In the genomic region with DNA sequence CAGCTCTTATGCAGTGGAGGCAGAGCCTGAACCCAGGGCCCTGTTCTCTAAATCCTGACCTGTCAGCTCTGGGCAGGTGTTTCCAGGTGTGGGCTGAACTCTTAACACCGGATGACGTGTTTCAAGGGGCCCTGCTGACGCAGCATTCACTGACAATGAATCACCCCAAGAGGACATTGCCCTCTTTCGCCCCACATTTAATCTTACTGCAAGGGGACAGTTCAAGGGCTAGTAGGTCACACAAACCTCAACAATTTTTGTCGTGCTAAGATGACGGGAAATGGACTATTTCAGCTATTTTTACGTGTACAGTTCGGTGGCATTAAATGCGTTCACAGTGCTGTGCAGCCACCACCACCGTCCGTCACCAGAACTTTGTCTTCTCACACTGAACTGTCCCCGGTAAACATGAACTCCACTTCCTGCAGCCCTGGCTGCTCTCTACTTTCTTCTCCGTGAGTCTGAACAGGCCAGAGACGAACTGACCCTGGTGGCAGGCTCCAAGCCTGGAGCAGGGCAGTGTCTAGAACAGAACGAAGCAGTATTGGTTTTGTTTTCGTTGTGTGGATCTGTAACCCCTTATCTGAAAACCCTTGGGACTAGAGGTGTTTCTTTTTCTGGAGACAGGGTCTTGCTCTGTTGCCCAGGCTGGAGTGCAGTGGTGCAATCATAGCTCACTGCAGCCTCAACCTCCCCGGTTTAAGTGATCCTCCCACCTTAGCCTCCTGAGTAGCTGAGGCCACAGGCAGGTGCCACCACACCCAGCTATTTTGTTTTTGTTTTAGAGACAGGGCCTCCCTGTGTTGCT, we compare ENCODE assay signal across 1 cellular context.
TF ChIP-seq lines count a peak whose summit lies in the region.

No MANE protein-coding gene starts in this region.

TF ChIP-seq in K562, 482 proteins besides CTCF, POLR2A, EP300 and RAD21 (continued from another document and continues in another):
- TF ChIP-seq, protein P1, sequence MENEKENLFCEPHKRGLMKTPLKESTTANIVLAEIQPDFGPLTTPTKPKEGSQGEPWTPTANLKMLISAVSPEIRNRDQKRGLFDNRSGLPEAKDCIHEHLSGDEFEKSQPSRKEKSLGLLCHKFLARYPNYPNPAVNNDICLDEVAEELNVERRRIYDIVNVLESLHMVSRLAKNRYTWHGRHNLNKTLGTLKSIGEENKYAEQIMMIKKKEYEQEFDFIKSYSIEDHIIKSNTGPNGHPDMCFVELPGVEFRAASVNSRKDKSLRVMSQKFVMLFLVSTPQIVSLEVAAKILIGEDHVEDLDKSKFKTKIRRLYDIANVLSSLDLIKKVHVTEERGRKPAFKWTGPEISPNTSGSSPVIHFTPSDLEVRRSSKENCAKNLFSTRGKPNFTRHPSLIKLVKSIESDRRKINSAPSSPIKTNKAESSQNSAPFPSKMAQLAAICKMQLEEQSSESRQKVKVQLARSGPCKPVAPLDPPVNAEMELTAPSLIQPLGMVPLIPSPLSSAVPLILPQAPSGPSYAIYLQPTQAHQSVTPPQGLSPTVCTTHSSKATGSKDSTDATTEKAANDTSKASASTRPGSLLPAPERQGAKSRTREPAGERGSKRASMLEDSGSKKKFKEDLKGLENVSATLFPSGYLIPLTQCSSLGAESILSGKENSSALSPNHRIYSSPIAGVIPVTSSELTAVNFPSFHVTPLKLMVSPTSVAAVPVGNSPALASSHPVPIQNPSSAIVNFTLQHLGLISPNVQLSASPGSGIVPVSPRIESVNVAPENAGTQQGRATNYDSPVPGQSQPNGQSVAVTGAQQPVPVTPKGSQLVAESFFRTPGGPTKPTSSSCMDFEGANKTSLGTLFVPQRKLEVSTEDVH (IDR thresholded peaks at IDR 0.05; ENCODE audit: low read depth, partially characterized antibody) = no peak
- TF ChIP-seq ZNF830 (CRISPR knock-in tag; IDR thresholded peaks at IDR 0.05) = no peak
- peak; percentile 21 for TF ChIP-seq CREB1 (IDR thresholded peaks at IDR 0.05)
- TF ChIP-seq CREB1 (CRISPR knock-in tag; IDR thresholded peaks at IDR 0.05) = peak; percentile 15; the same call in 1 of the 2 replicates
- TF ChIP-seq BRD4 (IDR thresholded peaks at IDR 0.05) = no peak
- no peak for TF ChIP-seq ZNF695 (CRISPR knock-in tag; IDR thresholded peaks at IDR 0.05)
- no peak for TF ChIP-seq GABPA (tag; conservative IDR thresholded peaks at IDR 0.05; ENCODE audit: low read depth)
- peak; percentile 50 for TF ChIP-seq MAFK (IDR thresholded peaks at IDR 0.05; ENCODE audit: low read length)
- TF ChIP-seq ZNF57 (CRISPR knock-in tag; IDR thresholded peaks at IDR 0.05) = no peak
- TF ChIP-seq NR4A1 (CRISPR knock-in tag; IDR thresholded peaks at IDR 0.05) = no peak
- no peak for TF ChIP-seq NR4A1 (tag; IDR thresholded peaks at IDR 0.05)
- TF ChIP-seq KDM4B (IDR thresholded peaks at IDR 0.05; ENCODE audit: borderline replicate concordance in 2 of 2, low read depth in 1 of 2) = no peak
- TF ChIP-seq, protein P2, sequence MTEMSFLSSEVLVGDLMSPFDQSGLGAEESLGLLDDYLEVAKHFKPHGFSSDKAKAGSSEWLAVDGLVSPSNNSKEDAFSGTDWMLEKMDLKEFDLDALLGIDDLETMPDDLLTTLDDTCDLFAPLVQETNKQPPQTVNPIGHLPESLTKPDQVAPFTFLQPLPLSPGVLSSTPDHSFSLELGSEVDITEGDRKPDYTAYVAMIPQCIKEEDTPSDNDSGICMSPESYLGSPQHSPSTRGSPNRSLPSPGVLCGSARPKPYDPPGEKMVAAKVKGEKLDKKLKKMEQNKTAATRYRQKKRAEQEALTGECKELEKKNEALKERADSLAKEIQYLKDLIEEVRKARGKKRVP (CRISPR knock-in tag; IDR thresholded peaks at IDR 0.05) = no peak
- TF ChIP-seq, protein P3, sequence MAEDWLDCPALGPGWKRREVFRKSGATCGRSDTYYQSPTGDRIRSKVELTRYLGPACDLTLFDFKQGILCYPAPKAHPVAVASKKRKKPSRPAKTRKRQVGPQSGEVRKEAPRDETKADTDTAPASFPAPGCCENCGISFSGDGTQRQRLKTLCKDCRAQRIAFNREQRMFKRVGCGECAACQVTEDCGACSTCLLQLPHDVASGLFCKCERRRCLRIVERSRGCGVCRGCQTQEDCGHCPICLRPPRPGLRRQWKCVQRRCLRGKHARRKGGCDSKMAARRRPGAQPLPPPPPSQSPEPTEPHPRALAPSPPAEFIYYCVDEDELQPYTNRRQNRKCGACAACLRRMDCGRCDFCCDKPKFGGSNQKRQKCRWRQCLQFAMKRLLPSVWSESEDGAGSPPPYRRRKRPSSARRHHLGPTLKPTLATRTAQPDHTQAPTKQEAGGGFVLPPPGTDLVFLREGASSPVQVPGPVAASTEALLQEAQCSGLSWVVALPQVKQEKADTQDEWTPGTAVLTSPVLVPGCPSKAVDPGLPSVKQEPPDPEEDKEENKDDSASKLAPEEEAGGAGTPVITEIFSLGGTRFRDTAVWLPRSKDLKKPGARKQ (CRISPR knock-in tag; IDR thresholded peaks at IDR 0.05) = 0 out of 2 replicates have a peak, but pooled peaks have one; percentile 12
- no peak for TF ChIP-seq SRSF1 (IDR thresholded peaks at IDR 0.05; ENCODE audit: low read depth, low read length)
- TF ChIP-seq FOXJ2 (tag; IDR thresholded peaks at IDR 0.05) = no peak
- TF ChIP-seq, protein P4, sequence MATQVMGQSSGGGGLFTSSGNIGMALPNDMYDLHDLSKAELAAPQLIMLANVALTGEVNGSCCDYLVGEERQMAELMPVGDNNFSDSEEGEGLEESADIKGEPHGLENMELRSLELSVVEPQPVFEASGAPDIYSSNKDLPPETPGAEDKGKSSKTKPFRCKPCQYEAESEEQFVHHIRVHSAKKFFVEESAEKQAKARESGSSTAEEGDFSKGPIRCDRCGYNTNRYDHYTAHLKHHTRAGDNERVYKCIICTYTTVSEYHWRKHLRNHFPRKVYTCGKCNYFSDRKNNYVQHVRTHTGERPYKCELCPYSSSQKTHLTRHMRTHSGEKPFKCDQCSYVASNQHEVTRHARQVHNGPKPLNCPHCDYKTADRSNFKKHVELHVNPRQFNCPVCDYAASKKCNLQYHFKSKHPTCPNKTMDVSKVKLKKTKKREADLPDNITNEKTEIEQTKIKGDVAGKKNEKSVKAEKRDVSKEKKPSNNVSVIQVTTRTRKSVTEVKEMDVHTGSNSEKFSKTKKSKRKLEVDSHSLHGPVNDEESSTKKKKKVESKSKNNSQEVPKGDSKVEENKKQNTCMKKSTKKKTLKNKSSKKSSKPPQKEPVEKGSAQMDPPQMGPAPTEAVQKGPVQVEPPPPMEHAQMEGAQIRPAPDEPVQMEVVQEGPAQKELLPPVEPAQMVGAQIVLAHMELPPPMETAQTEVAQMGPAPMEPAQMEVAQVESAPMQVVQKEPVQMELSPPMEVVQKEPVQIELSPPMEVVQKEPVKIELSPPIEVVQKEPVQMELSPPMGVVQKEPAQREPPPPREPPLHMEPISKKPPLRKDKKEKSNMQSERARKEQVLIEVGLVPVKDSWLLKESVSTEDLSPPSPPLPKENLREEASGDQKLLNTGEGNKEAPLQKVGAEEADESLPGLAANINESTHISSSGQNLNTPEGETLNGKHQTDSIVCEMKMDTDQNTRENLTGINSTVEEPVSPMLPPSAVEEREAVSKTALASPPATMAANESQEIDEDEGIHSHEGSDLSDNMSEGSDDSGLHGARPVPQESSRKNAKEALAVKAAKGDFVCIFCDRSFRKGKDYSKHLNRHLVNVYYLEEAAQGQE (CRISPR knock-in tag; IDR thresholded peaks at IDR 0.05; ENCODE audit: low read depth) = no peak
- TF ChIP-seq ZNF124 (CRISPR knock-in tag; IDR thresholded peaks at IDR 0.05) = no peak
- peak; percentile 95 for TF ChIP-seq ZNF121 (CRISPR knock-in tag; conservative IDR thresholded peaks at IDR 0.05)
- TF ChIP-seq, protein P5, sequence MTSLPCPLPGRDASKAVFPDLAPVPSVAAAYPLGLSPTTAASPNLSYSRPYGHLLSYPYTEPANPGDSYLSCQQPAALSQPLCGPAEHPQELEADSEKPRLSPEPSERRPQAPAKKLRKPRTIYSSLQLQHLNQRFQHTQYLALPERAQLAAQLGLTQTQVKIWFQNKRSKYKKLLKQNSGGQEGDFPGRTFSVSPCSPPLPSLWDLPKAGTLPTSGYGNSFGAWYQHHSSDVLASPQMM (CRISPR knock-in tag; IDR thresholded peaks at IDR 0.05) = no peak
- no peak for TF ChIP-seq RBM39 (optimal IDR thresholded peaks at IDR 0.05; ENCODE audit: low read depth, low read length)
- TF ChIP-seq ESRRB (CRISPR knock-in tag; IDR thresholded peaks at IDR 0.05; ENCODE audit: borderline replicate concordance) = no peak
- TF ChIP-seq NFE2 (IDR thresholded peaks at IDR 0.05; ENCODE audit: low read depth) = peak; percentile 52; the same call in 1 of the 2 replicates
- peak; percentile 31; the same call in 1 of the 2 replicates for TF ChIP-seq BCOR (IDR thresholded peaks at IDR 0.05)
- TF ChIP-seq ZNF24 (IDR thresholded peaks at IDR 0.05) = no peak
- no peak for TF ChIP-seq SIN3A (IDR thresholded peaks at IDR 0.05; ENCODE audit: borderline replicate concordance in 2 of 2, control insufficient read depth in 1 of 2, low read depth in 2 of 2, low read length in 2 of 2)
- TF ChIP-seq RBM34 (IDR thresholded peaks at IDR 0.05; ENCODE audit: borderline replicate concordance, insufficient read depth, low read length) = no peak
- TF ChIP-seq, protein P6, sequence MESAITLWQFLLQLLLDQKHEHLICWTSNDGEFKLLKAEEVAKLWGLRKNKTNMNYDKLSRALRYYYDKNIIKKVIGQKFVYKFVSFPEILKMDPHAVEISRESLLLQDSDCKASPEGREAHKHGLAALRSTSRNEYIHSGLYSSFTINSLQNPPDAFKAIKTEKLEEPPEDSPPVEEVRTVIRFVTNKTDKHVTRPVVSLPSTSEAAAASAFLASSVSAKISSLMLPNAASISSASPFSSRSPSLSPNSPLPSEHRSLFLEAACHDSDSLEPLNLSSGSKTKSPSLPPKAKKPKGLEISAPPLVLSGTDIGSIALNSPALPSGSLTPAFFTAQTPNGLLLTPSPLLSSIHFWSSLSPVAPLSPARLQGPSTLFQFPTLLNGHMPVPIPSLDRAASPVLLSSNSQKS (CRISPR knock-in tag; IDR thresholded peaks at IDR 0.05) = no peak
- no peak for TF ChIP-seq RUNX1 (IDR thresholded peaks at IDR 0.05; ENCODE audit: low read depth)
- no peak for TF ChIP-seq POLR3G (IDR thresholded peaks at IDR 0.05; ENCODE audit: extremely low read depth, insufficient read length, insufficient replicate concordance)
- TF ChIP-seq, protein P7, sequence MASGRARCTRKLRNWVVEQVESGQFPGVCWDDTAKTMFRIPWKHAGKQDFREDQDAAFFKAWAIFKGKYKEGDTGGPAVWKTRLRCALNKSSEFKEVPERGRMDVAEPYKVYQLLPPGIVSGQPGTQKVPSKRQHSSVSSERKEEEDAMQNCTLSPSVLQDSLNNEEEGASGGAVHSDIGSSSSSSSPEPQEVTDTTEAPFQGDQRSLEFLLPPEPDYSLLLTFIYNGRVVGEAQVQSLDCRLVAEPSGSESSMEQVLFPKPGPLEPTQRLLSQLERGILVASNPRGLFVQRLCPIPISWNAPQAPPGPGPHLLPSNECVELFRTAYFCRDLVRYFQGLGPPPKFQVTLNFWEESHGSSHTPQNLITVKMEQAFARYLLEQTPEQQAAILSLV (tag; IDR thresholded peaks at IDR 0.05) = no peak
- TF ChIP-seq YY1 (IDR thresholded peaks at IDR 0.05; ENCODE audit: borderline replicate concordance in 1 of 3, control insufficient read depth in 1 of 3, extremely low read depth in 1 of 3, insufficient read depth in 3 of 3, insufficient read length in 1 of 3, insufficient replicate concordance in 2 of 3, low read depth in 1 of 3, low read length in 2 of 3) = no peak
- TF ChIP-seq, protein P8, sequence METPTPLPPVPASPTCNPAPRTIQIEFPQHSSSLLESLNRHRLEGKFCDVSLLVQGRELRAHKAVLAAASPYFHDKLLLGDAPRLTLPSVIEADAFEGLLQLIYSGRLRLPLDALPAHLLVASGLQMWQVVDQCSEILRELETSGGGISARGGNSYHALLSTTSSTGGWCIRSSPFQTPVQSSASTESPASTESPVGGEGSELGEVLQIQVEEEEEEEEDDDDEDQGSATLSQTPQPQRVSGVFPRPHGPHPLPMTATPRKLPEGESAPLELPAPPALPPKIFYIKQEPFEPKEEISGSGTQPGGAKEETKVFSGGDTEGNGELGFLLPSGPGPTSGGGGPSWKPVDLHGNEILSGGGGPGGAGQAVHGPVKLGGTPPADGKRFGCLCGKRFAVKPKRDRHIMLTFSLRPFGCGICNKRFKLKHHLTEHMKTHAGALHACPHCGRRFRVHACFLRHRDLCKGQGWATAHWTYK (CRISPR knock-in tag; IDR thresholded peaks at IDR 0.05) = no peak
- TF ChIP-seq MEIS2 (IDR thresholded peaks at IDR 0.05; ENCODE audit: partially characterized antibody) = peak; percentile 38
- TF ChIP-seq C11orf30 (IDR thresholded peaks at IDR 0.05; ENCODE audit: low read depth) = peak; percentile 81
- no peak for TF ChIP-seq ZNF274 (IDR thresholded peaks at IDR 0.05; ENCODE audit: borderline replicate concordance, low read depth, low read length)
- TF ChIP-seq CEBPG (CRISPR knock-in tag; IDR thresholded peaks at IDR 0.05) = 0 out of 2 replicates have a peak, but pooled peaks have one; percentile 13
- no peak for TF ChIP-seq CEBPG (tag; conservative IDR thresholded peaks at IDR 0.05 in 1 of 2, IDR thresholded peaks at IDR 0.05 in 1 of 2)
- TF ChIP-seq ARID4B (CRISPR knock-in tag; IDR thresholded peaks at IDR 0.05) = no peak
- TF ChIP-seq TEAD4 (IDR thresholded peaks at IDR 0.05; ENCODE audit: low read length) = 0 out of 2 replicates have a peak, but pooled peaks have one; percentile 5
- TF ChIP-seq TEAD4 (CRISPR knock-in tag; IDR thresholded peaks at IDR 0.05; ENCODE audit: borderline replicate concordance) = no peak
- TF ChIP-seq DPF2 (IDR thresholded peaks at IDR 0.05) = no peak
- TF ChIP-seq CBX5 (IDR thresholded peaks at IDR 0.05; ENCODE audit: borderline replicate concordance, low read depth) = no peak
- TF ChIP-seq SRSF7 (optimal IDR thresholded peaks at IDR 0.05; ENCODE audit: low read depth, low read length) = no peak
